In genomic region chr1:40772146-40772770, GRCh38 we compare ENCODE assay signal across 21 cellular contexts. TPM values are rescaled to one million over a fixed set of nuclear protein-coding genes. Genes with fewer than 3 reads are reported as not detected.
DNase-seq lines count a peak whose midpoint lies in the region; ATAC-seq and TF ChIP-seq lines count a peak whose summit lies in the region.
"Had no signal": no experiment of that assay in that cellular context is flagged by ENCODE, and none has a peak within 500 bp of the region (broad histone marks: within the 10 kb centered on the region; RNA-seq: fewer than 3 reads in every experiment).

No MANE protein-coding gene starts in this region.

- H3K9me3 Mint-ChIP-seq in activated CD4-positive, alpha-beta T cell treated with anti-CD3 and anti-CD28 coated beads for 36 hours (ENCODE audit: low read depth) = no peaks in the 10 kb centered on the region
- H3K9me3 Mint-ChIP-seq in CD4-positive, alpha-beta memory T cell = peaks cover 0 to under 1% (median 0%) of the 10 kb centered on the region in 8 donors
- peaks cover 0 to 8% (median 0%) of the 10 kb centered on the region in 9 donors for H3K9me3 Mint-ChIP-seq in naive thymus-derived CD8-positive, alpha-beta T cell

- no peaks in the 10 kb centered on the region for H3K4me1 Mint-ChIP-seq in activated CD4-positive, alpha-beta T cell treated with anti-CD3 and anti-CD28 coated beads for 36 hours
- H3K4me1 Mint-ChIP-seq in CD4-positive, alpha-beta memory T cell = peaks cover 0 to 2% (median 0%) of the 10 kb centered on the region in 4 donors
- peaks cover 0 to 13% (median 6%) of the 10 kb centered on the region in 4 donors for H3K4me1 Mint-ChIP-seq in naive thymus-derived CD8-positive, alpha-beta T cell

- TF ChIP-seq EP300 in esophagus muscularis mucosa (IDR thresholded peaks at IDR 0.05) = no peak

- WGBS in esophagus muscularis mucosa = 80% methylated on average over 1 of the region's 2 CpGs
- WGBS in spleen, 5 donors = 67 to 95% (median 92%) methylated on average over 2 of the region's 2 CpGs

- intact Hi-C loops in activated CD4-positive, alpha-beta T cell treated with anti-CD3 and anti-CD28 coated beads for 36 hours (cut with DNase I, micrococcal nuclease) = loop anchor here in 1 of 2 experiments (5.0 kb wide), 1 partner anchor 160 kb away; no protein-coding TSS in a partner anchor
- intact Hi-C loops in CD4-positive, alpha-beta memory T cell (cut with micrococcal nuclease) = loop anchor here (5.0 kb wide), 1 partner anchor 160 kb away; no protein-coding TSS in a partner anchor
- intact Hi-C loops in esophagus muscularis mucosa (cut with DNase I) = loop anchor here (10.0 kb wide), 1 partner anchor 157 kb away; no protein-coding TSS in a partner anchor
- intact Hi-C loops in spleen (cut with DNase I; ENCODE audit: low total_unique reads) = loop anchor here (5.0 kb wide), 1 partner anchor 75 kb away; no protein-coding TSS in a partner anchor

- TF ChIP-seq CTCF in RWPE1 (conservative IDR thresholded peaks at IDR 0.05; ENCODE audit: low read depth) (no peak), esophagus muscularis mucosa (IDR thresholded peaks at IDR 0.05) (no peak), spleen (IDR thresholded peaks at IDR 0.05 in 8 of 11, conservative IDR thresholded peaks at IDR 0.05 in 3 of 11) (no peak)

- POLR2A ChIA-PET in activated CD4-positive, alpha-beta T cell treated with anti-CD3 and anti-CD28 coated beads for 36 hours (lab: Charles Lee) = no interaction called here
- POLR2A ChIA-PET in CD4-positive, alpha-beta memory T cell (lab: Charles Lee; ENCODE audit: partially characterized antibody) = no interaction called here
- POLR2A ChIA-PET in RWPE1 (lab: Yijun Ruan, JAX; ENCODE audit: low non-redundant PET) = no interaction called here
- POLR2A ChIA-PET in naive thymus-derived CD8-positive, alpha-beta T cell (lab: Charles Lee) = no interaction called here

- CTCF ChIA-PET in activated CD4-positive, alpha-beta T cell treated with anti-CD3 and anti-CD28 coated beads for 36 hours (lab: Charles Lee) = interaction anchor here (0.6 to 6.2 kb wide), 17 partner anchors 8 to 240 kb away, joined by 3 to 69 read pairs (median 6); partner anchors contain the start of gene NFYC
- CTCF ChIA-PET in CD4-positive, alpha-beta memory T cell (lab: Charles Lee; ENCODE audit: partially characterized antibody) = interaction anchor here (0.6 to 11.6 kb wide), 18 partner anchors 8 to 611 kb away, joined by 3 to 180 read pairs (median 4); partner anchors contain the start of gene CITED4
- CTCF ChIA-PET in RWPE1 (lab: Yijun Ruan, JAX) = interaction anchor here (0.6 to 1.1 kb wide), 2 partner anchors 22 to 171 kb away, joined by 3 to 7 read pairs; no protein-coding TSS in a partner anchor

- H3K4me3 Mint-ChIP-seq in activated CD4-positive, alpha-beta T cell treated with anti-CD3 and anti-CD28 coated beads for 36 hours = no peak overlapping the region
- H3K4me3 Mint-ChIP-seq in CD4-positive, alpha-beta memory T cell = no peak overlapping the region
- no peak overlapping the region for H3K4me3 Mint-ChIP-seq in naive thymus-derived CD8-positive, alpha-beta T cell
- H3K4me3 Mint-ChIP-seq: activated T-cell treated with anti-CD3 and anti-CD28 coated beads, Interleukin-2, amount 50 U/mL, for 4 hours had no signal

- H3K27ac ChIP-seq in CD4-positive, alpha-beta memory T cell (ENCODE audit: low read depth, low read length) = no peak overlapping the region
- H3K27ac ChIP-seq in RWPE1 (peak overlapping the region; percentile 56), esophagus muscularis mucosa (replicated peaks in 1 of 4) (peak overlapping the region in 3 of 4 donors; percentile 14 to 40 (median 26)), spleen (no peak overlapping the region)
- H3K27ac ChIP-seq: suprapubic skin, WERI-Rb-1 had no signal

- H3K27me3 Mint-ChIP-seq in activated CD4-positive, alpha-beta T cell treated with anti-CD3 and anti-CD28 coated beads for 36 hours = no peaks in the 10 kb centered on the region
- H3K27me3 Mint-ChIP-seq in CD4-positive, alpha-beta memory T cell = no peaks in the 10 kb centered on the region
- no peaks in the 10 kb centered on the region for H3K27me3 Mint-ChIP-seq in naive thymus-derived CD8-positive, alpha-beta T cell

- no peaks in the 10 kb centered on the region for H3K27me3 ChIP-seq in CD4-positive, alpha-beta memory T cell (ENCODE audit: insufficient read depth, low read length)
- H3K27me3 ChIP-seq in esophagus muscularis mucosa (no peaks in the 10 kb centered on the region), spleen (replicated peaks in 1 of 7) (no peaks in the 10 kb centered on the region)
- H3K27me3 ChIP-seq: MG63, suprapubic skin had no signal

- no peak for DNase-seq in activated CD4-positive, alpha-beta T cell treated with anti-CD3 and anti-CD28 coated beads for 36 hours
- no peak for DNase-seq in activated CD4-positive, alpha-beta T cell treated with anti-CD3 and anti-CD28 coated beads, Interleukin-2, amount 50 U/mL, for 48 hours
- DNase-seq in CD4-positive, alpha-beta memory T cell = no peak
- DNase-seq in RWPE1 (ENCODE audit: low spot score) = no peak
- no peak for DNase-seq in esophagus muscularis mucosa (ENCODE audit: extremely low spot score)
- DNase-seq in naive thymus-derived CD8-positive, alpha-beta T cell = no peak
- DNase-seq in spleen = no peak
- DNase-seq: activated CD4-positive, alpha-beta T cell treated with anti-CD3 and anti-CD28 coated beads, Interleukin-2, amount 50 U/mL, for 4 hours; activated T-cell treated with anti-CD3 and anti-CD28 coated beads, Interleukin-2, amount 50 U/mL, for 4 hours; GOT3; MG63; NCI-H1417 treated with DMSO at 0.1 percent for 48 hours; NCI-H524 treated with DMSO at 0.1 percent for 48 hours; posterior cingulate gyrus; SK-N-SH; WERI-Rb-1 had no signal

- ATAC-seq in activated CD4-positive, alpha-beta T cell treated with anti-CD3 and anti-CD28 coated beads for 36 hours = no peak
- ATAC-seq in naive thymus-derived CD8-positive, alpha-beta T cell = no peak
- no peak for ATAC-seq in HG02885 (IDR thresholded peaks at IDR 0.05; ENCODE audit: poor library complexity, unreplicated experiment)
- ATAC-seq: activated T-cell treated with anti-CD3 and anti-CD28 coated beads, Interleukin-2, amount 50 U/mL, for 4 hours had no signal

- H3K36me3 ChIP-seq in CD4-positive, alpha-beta memory T cell (ENCODE audit: insufficient read depth, low read length) = peaks cover 36% of the 10 kb centered on the region
- H3K36me3 ChIP-seq in esophagus muscularis mucosa = peaks cover 31 to 69% (median 60%) of the 10 kb centered on the region in 4 donors
- peaks cover 0 to 86% (median 49%) of the 10 kb centered on the region in 6 donors for H3K36me3 ChIP-seq in spleen
- H3K36me3 ChIP-seq: MG63 had no signal

- H3K4me1 ChIP-seq in CD4-positive, alpha-beta memory T cell (ENCODE audit: insufficient read depth, low read length) = no peaks in the 10 kb centered on the region
- H3K4me1 ChIP-seq in esophagus muscularis mucosa (peaks cover 11 to 39% (median 33%) of the 10 kb centered on the region in 4 donors), spleen (peaks cover 0 to 20% (median 3%) of the 10 kb centered on the region in 6 donors)

- H3K4me3 ChIP-seq in CD4-positive, alpha-beta memory T cell (ENCODE audit: low read length in 2 of 2) = no peak overlapping the region
- H3K4me3 ChIP-seq in esophagus muscularis mucosa (no peak overlapping the region), spleen (no peak overlapping the region)
- H3K4me3 ChIP-seq: MG63, suprapubic skin had no signal

- H3K36me3 Mint-ChIP-seq in activated CD4-positive, alpha-beta T cell treated with anti-CD3 and anti-CD28 coated beads for 36 hours (ENCODE audit: low read depth) = peaks cover 48% of the 10 kb centered on the region
- H3K36me3 Mint-ChIP-seq in CD4-positive, alpha-beta memory T cell = peaks cover 49 to 70% of the 10 kb centered on the region in 2 donors
- peaks cover 3 to 58% (median 34%) of the 10 kb centered on the region in 3 donors for H3K36me3 Mint-ChIP-seq in naive thymus-derived CD8-positive, alpha-beta T cell

- TF ChIP-seq POLR2A in esophagus muscularis mucosa (IDR thresholded peaks at IDR 0.05; ENCODE audit: low read depth) (no peak), spleen (IDR thresholded peaks at IDR 0.05) (no peak)

- no peaks in the 10 kb centered on the region for H3K9me3 ChIP-seq in CD4-positive, alpha-beta memory T cell (ENCODE audit: control insufficient read depth in 1 of 2, low read length in 2 of 2)
- no peaks in the 10 kb centered on the region for H3K9me3 ChIP-seq in esophagus muscularis mucosa
- peaks cover 0 to 13% (median 9%) of the 10 kb centered on the region in 8 donors for H3K9me3 ChIP-seq in spleen
- H3K9me3 ChIP-seq: suprapubic skin had no signal

- peak overlapping the region; percentile 15 for H3K27ac Mint-ChIP-seq in activated CD4-positive, alpha-beta T cell treated with anti-CD3 and anti-CD28 coated beads for 36 hours
- H3K27ac Mint-ChIP-seq in CD4-positive, alpha-beta memory T cell = peak overlapping the region in 5 of 7 donors; percentile 22 to 64 (median 24)
- peak overlapping the region in 5 of 10 donors; percentile 15 to 49 (median 23) for H3K27ac Mint-ChIP-seq in naive thymus-derived CD8-positive, alpha-beta T cell

RNA-seq across cellular contexts. Expression of gene KCNQ4, which starts 11.3 kb away (rescaled TPM):
- total RNA-seq in activated CD4-positive, alpha-beta T cell treated with anti-CD3 and anti-CD28 coated beads for 36 hours = under 1 TPM; 0.43 to 0.58 TPM
- total RNA-seq in CD4-positive, alpha-beta memory T cell = under 1 TPM; 0.20 to 0.33 TPM
- polyA plus RNA-seq in CD4-positive, alpha-beta memory T cell = under 1 TPM in 1 of 2 donors, not detected in 1; 0.14 TPM
- 10 to 100 TPM in 3 of 4 donors, 1 to 10 TPM in 1; 9.3 to 22.0 (median 17.1) TPM for total RNA-seq in esophagus muscularis mucosa
- under 1 TPM; 0.18 to 0.25 TPM for total RNA-seq in naive thymus-derived CD8-positive, alpha-beta T cell
- polyA plus RNA-seq in naive thymus-derived CD8-positive, alpha-beta T cell = under 1 TPM; 0.08 to 0.17 (median 0.08) TPM
- total RNA-seq in spleen = under 1 TPM; 0.14 to 0.54 (median 0.26) TPM
- under 1 TPM; 0.09 to 0.28 (median 0.19) TPM for polyA plus RNA-seq in spleen
- total RNA-seq: dermis microvascular lymphatic vessel endothelial cell, RPMI7951 had no signal
- polyA plus RNA-seq: neural cell had no signal

Comparison
In these comparisons a context has a peak if more than half of its experiments do, and no peak if none do; other contexts are left out.
1. H3K27ac ChIP-seq: peak in RWPE1 (single experiment) and esophagus muscularis mucosa (3 of 4); none in CD4-positive, alpha-beta memory T cell (single experiment) and spleen (0 of 8).
2. RNA of gene KCNQ4, which starts 11.3 kb away (total RNA-seq): 9.3 to 22.0 TPM in esophagus muscularis mucosa; 0.43 to 0.58 TPM in activated CD4-positive, alpha-beta T cell treated with anti-CD3 and anti-CD28 coated beads for 36 hours, 0.20 to 0.33 TPM in CD4-positive, alpha-beta memory T cell, 0.14 to 0.54 TPM in spleen and 0.18 to 0.25 TPM in naive thymus-derived CD8-positive, alpha-beta T cell; every median in the first group is over 4 times any median in the second.